In genomic region chr11:67504023-67504949, GRCh38 we compare ENCODE assay signal across 8 cellular contexts. TPM values are rescaled to one million over a fixed set of nuclear protein-coding genes. Genes with fewer than 3 reads are reported as not detected.
DNase-seq lines count a peak whose midpoint lies in the region; ATAC-seq and TF ChIP-seq lines count a peak whose summit lies in the region.

No MANE protein-coding gene starts in this region.

- H3K4me3 Mint-ChIP-seq in HFFc6 = peak overlapping the region; percentile 89
- peak overlapping the region; percentile 87 to 96 (median 94) for H3K4me3 Mint-ChIP-seq in naive B cell

- peaks cover 37% of the 10 kb centered on the region for H3K4me1 Mint-ChIP-seq in HFFc6 (ENCODE audit: low read depth)
- peaks cover 39 to 60% (median 49%) of the 10 kb centered on the region in 3 donors for H3K4me1 Mint-ChIP-seq in naive B cell

- H3K4me3 ChIP-seq in BE2C (ENCODE audit: low read depth, low read length) = peak overlapping the region; percentile 73
- H3K4me3 ChIP-seq in effector memory CD4-positive, alpha-beta T cell (ENCODE audit: insufficient read depth, low read depth, low read length, poor library complexity, severe bottlenecking) = peak overlapping the region; percentile 85

- H3K9me3 ChIP-seq in BE2C = no peaks in the 10 kb centered on the region
- H3K9me3 ChIP-seq in effector memory CD4-positive, alpha-beta T cell (ENCODE audit: control insufficient read depth, low read length) = no peaks in the 10 kb centered on the region

- peaks cover 6% of the 10 kb centered on the region; the same call in 1 of the 2 replicates for H3K4me1 ChIP-seq in BE2C
- peaks cover 41% of the 10 kb centered on the region for H3K4me1 ChIP-seq in effector memory CD4-positive, alpha-beta T cell (ENCODE audit: control insufficient read depth, insufficient read depth, low read length, poor library complexity, severe bottlenecking)

- DNase-seq in BE2C (peak; percentile 38), HFFc6 (no peak), UCSD-AML1 (lab: John Stamatoyannopoulos, UW; ENCODE audit: unreplicated experiment) (peak; percentile 46), naive B cell (peak; percentile 13), NCI-H187 treated with DMSO at 0.1 percent for 48 hours (lab: John Stamatoyannopoulos, UW) (no peak)
- peak; percentile 34 to 53 (median 45) for DNase-seq in effector memory CD4-positive, alpha-beta T cell

- H3K27me3 ChIP-seq in BE2C = no peaks in the 10 kb centered on the region
- H3K27me3 ChIP-seq in effector memory CD4-positive, alpha-beta T cell (replicated peaks; ENCODE audit: control insufficient read depth, insufficient read depth, low read length, poor library complexity, severe bottlenecking) = no peaks in the 10 kb centered on the region

- H3K36me3 Mint-ChIP-seq in HFFc6 (ENCODE audit: low read depth) (peaks cover 9% of the 10 kb centered on the region), naive B cell (peaks cover 8 to 9% of the 10 kb centered on the region in 2 donors)

- TF ChIP-seq CTCF in BE2C (IDR thresholded peaks at IDR 0.05; ENCODE audit: low read depth, low read length) (no peak), HFFc6 (IDR thresholded peaks at IDR 0.05) (no peak)

- H3K27me3 Mint-ChIP-seq in HFFc6 (ENCODE audit: insufficient read depth) (peaks cover 10% of the 10 kb centered on the region), naive B cell (no peaks in the 10 kb centered on the region)

- H3K36me3 ChIP-seq in BE2C = no peaks in the 10 kb centered on the region
- H3K36me3 ChIP-seq in effector memory CD4-positive, alpha-beta T cell (ENCODE audit: control insufficient read depth, insufficient read depth, low read length) = peaks cover 26% of the 10 kb centered on the region

- no peaks in the 10 kb centered on the region for H3K9me3 Mint-ChIP-seq in HFFc6
- no peaks in the 10 kb centered on the region for H3K9me3 Mint-ChIP-seq in naive B cell

- H3K27ac Mint-ChIP-seq in HFFc6 = peak overlapping the region; percentile 75
- peak overlapping the region; percentile 39 to 99 (median 85) for H3K27ac Mint-ChIP-seq in naive B cell

- no peak for ATAC-seq in naive B cell (ENCODE audit: low read depth in 2 of 2)
- no peak for ATAC-seq in GM18868 (IDR thresholded peaks at IDR 0.05; ENCODE audit: unreplicated experiment)
- no peak for ATAC-seq in HG03095 (IDR thresholded peaks at IDR 0.05; ENCODE audit: unreplicated experiment)

- H3K27ac ChIP-seq in effector memory CD4-positive, alpha-beta T cell (ENCODE audit: insufficient read depth, low read length, poor library complexity, severe bottlenecking) = peak overlapping the region; percentile 81

RNA-seq across cellular contexts. Expression of gene PITPNM1, which starts 0.9 kb away (rescaled TPM):
- polyA plus RNA-seq in BE2C (2012; ENCODE audit: insufficient read depth, insufficient read length, low read depth) = 39.4 TPM
- total RNA-seq in HFFc6 (2021; fragmentation: NEBNext Ultra II Directional; extraction: Animal tissue kit (Norgen Biotek cat#: 25700)) = 10 to 100 TPM; 19.6 to 30.3 (median 23.5) TPM
- 10 to 100 TPM; 10.9 to 34.9 (median 14.5) TPM for polyA plus RNA-seq in naive B cell (ENCODE audit: low read depth in 6 of 6)

RNA-seq across cellular contexts. Expression of gene CDK2AP2, which starts 3.7 kb away (rescaled TPM):
- 88.6 TPM for polyA plus RNA-seq in BE2C (2012; ENCODE audit: insufficient read depth, insufficient read length, low read depth)
- total RNA-seq in HFFc6 (2021; fragmentation: NEBNext Ultra II Directional; extraction: Animal tissue kit (Norgen Biotek cat#: 25700)) = 10 to 100 TPM; 29.3 to 36.0 (median 31.5) TPM
- polyA plus RNA-seq in naive B cell (ENCODE audit: low read depth in 6 of 6) = 100 to 1,000 TPM in 5 of 6 donors, 10 to 100 TPM in 1; 87.4 to 161 (median 111) TPM

RNA-seq across cellular contexts. Expression of gene CABP2, which starts 19.0 kb away (rescaled TPM):
- polyA plus RNA-seq in BE2C (2012; ENCODE audit: insufficient read depth, insufficient read length, low read depth) = not detected
- not detected for total RNA-seq in HFFc6 (2021; fragmentation: NEBNext Ultra II Directional; extraction: Animal tissue kit (Norgen Biotek cat#: 25700))
- not detected for polyA plus RNA-seq in naive B cell (ENCODE audit: low read depth in 6 of 6)

RNA-seq across cellular contexts. Expression of gene AIP, which starts 21.5 kb away (rescaled TPM):
- polyA plus RNA-seq in BE2C (2012; ENCODE audit: insufficient read depth, insufficient read length, low read depth) = 218 TPM
- total RNA-seq in HFFc6 (2021; fragmentation: NEBNext Ultra II Directional; extraction: Animal tissue kit (Norgen Biotek cat#: 25700)) = 10 to 100 TPM; 53.0 to 59.4 (median 55.1) TPM
- 100 to 1,000 TPM in 4 of 6 donors, 10 to 100 TPM in 2; 86.8 to 149 (median 120) TPM for polyA plus RNA-seq in naive B cell (ENCODE audit: low read depth in 6 of 6)

RNA-seq across cellular contexts. Expression of gene TMEM134, which starts 35.2 kb away (rescaled TPM):
- 36.5 TPM for polyA plus RNA-seq in BE2C (2012; ENCODE audit: insufficient read depth, insufficient read length, low read depth)
- 10 to 100 TPM; 28.5 to 43.7 (median 32.2) TPM for total RNA-seq in HFFc6 (2021; fragmentation: NEBNext Ultra II Directional; extraction: Animal tissue kit (Norgen Biotek cat#: 25700))
- 100 to 1,000 TPM; 183 to 250 (median 221) TPM for polyA plus RNA-seq in naive B cell (ENCODE audit: low read depth in 6 of 6)

Comparison
In these comparisons a context has a peak if more than half of its experiments do, and no peak if none do; other contexts are left out.
1. DNase-seq: peak in BE2C (single experiment), UCSD-AML1 (single experiment), effector memory CD4-positive, alpha-beta T cell (3 of 3) and naive B cell (single experiment); none in HFFc6 (single experiment) and NCI-H187 treated with DMSO at 0.1 percent for 48 hours (single experiment).